In genomic region chr2:23509593-23510295, GRCh38 we compare ENCODE assay signal across 25 cellular contexts.
"Had no signal": no experiment of that assay in that cellular context is flagged by ENCODE, and none has a peak within 500 bp of the region (broad histone marks: within the 10 kb centered on the region; RNA-seq: fewer than 3 reads in every experiment).

No MANE protein-coding gene starts in this region.

- H3K27ac ChIP-seq: cardiac muscle cell, PC-9, RWPE1 had no signal

- H3K36me3 Mint-ChIP-seq: activated naive CD8-positive, alpha-beta T cell; WTC11 had no signal

- H2AFZ ChIP-seq: PC-9 had no signal

- H3K4me1 Mint-ChIP-seq: activated CD4-positive, alpha-beta T cell treated with anti-CD3 and anti-CD28 coated beads for 36 hours; activated naive CD8-positive, alpha-beta T cell treated with anti-CD3 and anti-CD28 coated beads, Interleukin-2, amount 50 U/mL, for 24 hours; central memory CD8-positive, alpha-beta T cell; WTC11 had no signal

- H3K4me3 Mint-ChIP-seq: activated CD4-positive, alpha-beta T cell treated with anti-CD3 and anti-CD28 coated beads for 36 hours; activated CD4-positive, alpha-beta T cell treated with anti-CD3 and anti-CD28 coated beads, Interleukin-2, amount 10 ng/mL, durations not matched to agents 7 days and 5 days; activated CD8-positive, alpha-beta T cell treated with anti-CD3 and anti-CD28 coated beads, Interleukin-2, amount 10 ng/mL, durations not matched to agents 7 days and 5 days; activated naive CD4-positive, alpha-beta T cell treated with anti-CD3 and anti-CD28 coated beads for 36 hours; activated naive CD8-positive, alpha-beta T cell; activated naive CD8-positive, alpha-beta T cell treated with anti-CD3 and anti-CD28 coated beads, Interleukin-2, amount 50 U/mL, for 24 hours; activated T-cell treated with anti-CD3 and anti-CD28 coated beads, Interleukin-2, amount 50 U/mL, for 24 hours; central memory CD8-positive, alpha-beta T cell; WTC11 had no signal

- H3K4me3 ChIP-seq: cardiac muscle cell, PC-9 had no signal

- H3K4me2 ChIP-seq: PC-9 had no signal

- H3K27ac Mint-ChIP-seq: activated CD4-positive, alpha-beta T cell treated with anti-CD3 and anti-CD28 coated beads for 36 hours; activated CD4-positive, alpha-beta T cell treated with anti-CD3 and anti-CD28 coated beads, Interleukin-2, amount 10 ng/mL, durations not matched to agents 7 days and 5 days; activated CD8-positive, alpha-beta T cell treated with anti-CD3 and anti-CD28 coated beads, Interleukin-2, amount 10 ng/mL, durations not matched to agents 7 days and 5 days; activated naive CD4-positive, alpha-beta T cell treated with anti-CD3 and anti-CD28 coated beads for 36 hours; activated naive CD8-positive, alpha-beta T cell; activated naive CD8-positive, alpha-beta T cell treated with anti-CD3 and anti-CD28 coated beads, Interleukin-2, amount 50 U/mL, for 24 hours; activated T-cell treated with anti-CD3 and anti-CD28 coated beads, Interleukin-2, amount 50 U/mL, for 24 hours; activated T-helper 2 cell treated with anti-CD3 and anti-CD28 coated beads, Interferon-gamma antibody, Interleukin-2, Interleukin-4, amounts not matched to agents 10 μg/mL and 5 μg/mL and 100 μg/mL, durations not matched to agents 14 hours and 24 hours and 36 hours; WTC11 had no signal

- H3K27me3 ChIP-seq: cardiac muscle cell had no signal

- H3K27me3 Mint-ChIP-seq: activated naive CD8-positive, alpha-beta T cell had no signal

- H3K9me3 Mint-ChIP-seq: activated CD4-positive, alpha-beta T cell treated with anti-CD3 and anti-CD28 coated beads, Interleukin-2, amount 10 ng/mL, durations not matched to agents 7 days and 5 days; activated naive CD4-positive, alpha-beta T cell treated with anti-CD3 and anti-CD28 coated beads for 36 hours; activated naive CD8-positive, alpha-beta T cell treated with anti-CD3 and anti-CD28 coated beads, Interleukin-2, amount 50 U/mL, for 24 hours; activated T-cell treated with anti-CD3 and anti-CD28 coated beads, Interleukin-2, amount 50 U/mL, for 24 hours; activated T-helper 2 cell treated with anti-CD3 and anti-CD28 coated beads, Interferon-gamma antibody, Interleukin-2, Interleukin-4, amounts not matched to agents 10 μg/mL and 5 μg/mL and 100 μg/mL, durations not matched to agents 14 hours and 24 hours and 36 hours; central memory CD8-positive, alpha-beta T cell; WTC11 had no signal

- DNase-seq: activated CD4-positive, alpha-beta T cell treated with anti-CD3 and anti-CD28 coated beads for 36 hours; activated CD4-positive, alpha-beta T cell treated with anti-CD3 and anti-CD28 coated beads, Interleukin-2, amount 10 ng/mL, durations not matched to agents 7 days and 5 days; activated CD4-positive, alpha-beta T cell treated with anti-CD3 and anti-CD28 coated beads, Interleukin-2, amount 50 U/mL, for 48 hours; activated CD8-positive, alpha-beta T cell treated with anti-CD3 and anti-CD28 coated beads, Interleukin-2, amount 10 ng/mL, durations not matched to agents 7 days and 5 days; activated gamma-delta T cell treated with Interleukin-2 at 50 U/mL for 16 hours; activated naive CD4-positive, alpha-beta T cell treated with anti-CD3 and anti-CD28 coated beads for 36 hours; activated naive CD8-positive, alpha-beta T cell treated with anti-CD3 and anti-CD28 coated beads, Interleukin-2, amount 50 U/mL, for 24 hours; activated T-cell treated with anti-CD3 and anti-CD28 coated beads, Interleukin-2, amount 50 U/mL, for 24 hours; anterior cingulate cortex; Karpas-422; KBM-7; NCI-H1105; NCI-H1417 treated with DMSO at 0.1 percent for 48 hours; NCI-H187 treated with DMSO at 0.1 percent for 48 hours; NCI-H2171 treated with DMSO at 0.1 percent for 48 hours; NCI-H2227 treated with DMSO at 0.1 percent for 48 hours; NCI-H524 treated with DMSO at 0.1 percent for 48 hours; PC-9; SIG-M5 had no signal

- H3K36me3 ChIP-seq: cardiac muscle cell had no signal
